Comparison of ENCODE assay signal across 8 cellular contexts in the genomic region with DNA sequence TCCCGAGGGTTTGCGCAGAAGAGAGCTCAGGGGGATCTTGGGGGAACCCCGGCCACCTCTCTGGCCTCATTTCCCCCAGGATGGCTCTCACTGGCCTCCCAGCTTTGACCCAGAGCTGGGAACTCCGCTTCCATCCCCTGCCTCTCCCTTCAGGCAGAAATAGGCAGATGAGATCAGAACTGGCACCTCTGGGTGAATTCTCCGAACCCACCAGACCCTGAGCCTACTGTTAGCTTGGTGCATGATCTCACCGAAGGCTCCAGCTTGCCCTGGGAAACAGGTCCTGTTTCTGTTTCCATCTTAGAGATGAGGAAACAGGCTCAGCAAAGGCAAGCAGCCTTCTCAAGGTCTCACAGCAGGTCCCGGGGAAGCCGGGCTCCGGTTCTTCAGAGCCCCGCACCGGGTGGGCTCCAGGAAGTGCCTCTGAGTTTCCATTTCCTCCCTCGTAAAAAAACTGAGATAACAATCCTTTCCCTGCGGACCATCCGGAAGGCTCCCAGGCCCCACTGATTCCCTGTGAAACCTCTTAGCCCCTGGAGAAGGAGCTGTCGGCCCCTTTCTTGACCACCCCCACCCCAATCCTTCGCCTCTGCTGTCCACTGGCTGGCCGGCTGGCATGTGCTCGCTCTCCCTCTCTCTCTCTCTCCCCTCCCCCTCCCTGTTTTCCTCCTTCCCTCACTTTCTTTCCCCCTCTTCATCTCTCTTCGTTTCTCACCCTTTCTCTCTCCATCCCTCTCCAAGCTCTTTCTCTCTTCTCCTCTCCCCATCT. TPM values are rescaled to one million over a fixed set of nuclear protein-coding genes. Genes with fewer than 3 reads are reported as not detected.
A peak's percentile ranks its signal among the peaks of the same experiment; 100 is the strongest.
DNase-seq lines count a peak whose midpoint lies in the region; ATAC-seq and TF ChIP-seq lines count a peak whose summit lies in the region.

No MANE protein-coding gene starts in this region.

- H3K27me3 Mint-ChIP-seq in activated CD8-positive, alpha-beta T cell treated with anti-CD3 and anti-CD28 coated beads for 36 hours = peaks cover 25% of the 10 kb centered on the region
- peaks cover 46% of the 10 kb centered on the region for H3K27me3 Mint-ChIP-seq in activated CD8-positive, alpha-beta T cell treated with anti-CD3 and anti-CD28 coated beads, Interleukin-2, amount 10 ng/mL, durations not matched to agents 7 days and 5 days (ENCODE audit: low read depth)

- peak; percentile 27 for DNase-seq in activated CD8-positive, alpha-beta T cell treated with anti-CD3 and anti-CD28 coated beads for 36 hours
- no peak for DNase-seq in activated CD8-positive, alpha-beta T cell treated with anti-CD3 and anti-CD28 coated beads, Interleukin-2, amount 10 ng/mL, durations not matched to agents 7 days and 5 days
- peak; percentile 67 for DNase-seq in astrocyte of the hippocampus (ENCODE audit: low read depth, low spot score)
- no peak for DNase-seq in thoracic aorta (ENCODE audit: low spot score)
- no peak for DNase-seq in SK-N-DZ (ENCODE audit: low spot score)

- no peaks in the 10 kb centered on the region for H3K36me3 Mint-ChIP-seq in activated CD8-positive, alpha-beta T cell treated with anti-CD3 and anti-CD28 coated beads for 36 hours (ENCODE audit: low read depth)
- no peaks in the 10 kb centered on the region for H3K36me3 Mint-ChIP-seq in activated CD8-positive, alpha-beta T cell treated with anti-CD3 and anti-CD28 coated beads, Interleukin-2, amount 10 ng/mL, durations not matched to agents 7 days and 5 days (ENCODE audit: low read depth)

- H3K4me3 ChIP-seq in thoracic aorta = peak overlapping the region; percentile 80

- no peaks in the 10 kb centered on the region for H3K9me3 Mint-ChIP-seq in activated CD8-positive, alpha-beta T cell treated with anti-CD3 and anti-CD28 coated beads for 36 hours
- no peaks in the 10 kb centered on the region for H3K9me3 Mint-ChIP-seq in activated CD8-positive, alpha-beta T cell treated with anti-CD3 and anti-CD28 coated beads, Interleukin-2, amount 10 ng/mL, durations not matched to agents 7 days and 5 days (ENCODE audit: insufficient read depth)

- H3K27me3 ChIP-seq in layer of hippocampus (ENCODE audit: control insufficient read depth, insufficient read depth, low read length) (no peaks in the 10 kb centered on the region), thoracic aorta (replicated peaks; ENCODE audit: insufficient read depth) (no peaks in the 10 kb centered on the region)

- no peak for TF ChIP-seq CTCF in activated CD8-positive, alpha-beta T cell treated with anti-CD3 and anti-CD28 coated beads for 36 hours (IDR thresholded peaks at IDR 0.05)
- no peak for TF ChIP-seq CTCF in thoracic aorta (IDR thresholded peaks at IDR 0.05)

- ATAC-seq in activated CD8-positive, alpha-beta T cell treated with anti-CD3 and anti-CD28 coated beads for 36 hours = no peak
- no peak for ATAC-seq in activated CD8-positive, alpha-beta T cell treated with anti-CD3 and anti-CD28 coated beads, Interleukin-2, amount 10 ng/mL, durations not matched to agents 7 days and 5 days
- ATAC-seq in thoracic aorta (ENCODE audit: insufficient number of reproducible peaks, low FRiP score, low read depth) (no peak), HG02759 (IDR thresholded peaks at IDR 0.05; ENCODE audit: unreplicated experiment) (no peak), GM21576 (IDR thresholded peaks at IDR 0.05; ENCODE audit: unreplicated experiment) (no peak)

- H3K9me3 ChIP-seq in thoracic aorta = no peaks in the 10 kb centered on the region

- H3K4me3 Mint-ChIP-seq in activated CD8-positive, alpha-beta T cell treated with anti-CD3 and anti-CD28 coated beads for 36 hours = no peak overlapping the region
- H3K4me3 Mint-ChIP-seq in activated CD8-positive, alpha-beta T cell treated with anti-CD3 and anti-CD28 coated beads, Interleukin-2, amount 10 ng/mL, durations not matched to agents 7 days and 5 days = no peak overlapping the region

- POLR2A ChIA-PET in activated CD8-positive, alpha-beta T cell treated with anti-CD3 and anti-CD28 coated beads for 36 hours (lab: Charles Lee) = interaction anchor here (1.0 kb wide), 1 partner anchor 11 kb away, joined by 3 read pairs; no protein-coding TSS in a partner anchor
- POLR2A ChIA-PET in activated CD8-positive, alpha-beta T cell treated with anti-CD3 and anti-CD28 coated beads, Interleukin-2, amount 10 ng/mL, durations not matched to agents 7 days and 5 days (lab: Charles Lee) = interaction anchor here (0.9 to 1.0 kb wide), 2 partner anchors 153 to 348 kb away, joined by 4 read pairs; a partner anchor contains a TSS

- H3K27ac ChIP-seq in layer of hippocampus (ENCODE audit: low read depth, low read length) (peak overlapping the region; percentile 77), thoracic aorta (peak overlapping the region; percentile 89 to 91)

- no peak overlapping the region for H3K27ac Mint-ChIP-seq in activated CD8-positive, alpha-beta T cell treated with anti-CD3 and anti-CD28 coated beads for 36 hours
- no peak overlapping the region for H3K27ac Mint-ChIP-seq in activated CD8-positive, alpha-beta T cell treated with anti-CD3 and anti-CD28 coated beads, Interleukin-2, amount 10 ng/mL, durations not matched to agents 7 days and 5 days

- no peaks in the 10 kb centered on the region for H3K36me3 ChIP-seq in thoracic aorta

- H3K4me1 Mint-ChIP-seq in activated CD8-positive, alpha-beta T cell treated with anti-CD3 and anti-CD28 coated beads for 36 hours (ENCODE audit: low read depth) = peaks cover 17% of the 10 kb centered on the region
- peaks cover 37% of the 10 kb centered on the region for H3K4me1 Mint-ChIP-seq in activated CD8-positive, alpha-beta T cell treated with anti-CD3 and anti-CD28 coated beads, Interleukin-2, amount 10 ng/mL, durations not matched to agents 7 days and 5 days (ENCODE audit: low read depth)

- intact Hi-C loops in activated CD8-positive, alpha-beta T cell treated with anti-CD3 and anti-CD28 coated beads for 36 hours (cut with micrococcal nuclease) = no loop called here

- CTCF ChIA-PET in activated CD8-positive, alpha-beta T cell treated with anti-CD3 and anti-CD28 coated beads for 36 hours (lab: Charles Lee) = interaction anchor here (1.2 kb wide), 2 partner anchors 11 to 124 kb away, joined by 3 to 4 read pairs; no protein-coding TSS in a partner anchor
- CTCF ChIA-PET in activated CD8-positive, alpha-beta T cell treated with anti-CD3 and anti-CD28 coated beads, Interleukin-2, amount 10 ng/mL, durations not matched to agents 7 days and 5 days (lab: Charles Lee) = interaction anchor here (1.5 to 3.1 kb wide), 2 partner anchors 43 to 64 kb away, joined by 4 to 8 read pairs; a partner anchor contains a TSS

- H3K4me1 ChIP-seq in thoracic aorta (ENCODE audit: control insufficient read depth in 1 of 2, low read depth in 2 of 2) = peaks cover 16 to 33% of the 10 kb centered on the region in 2 donors

RNA-seq across cellular contexts. Expression of a gene that starts 2.1 kb away (rescaled TPM):
- under 1 TPM; 0.36 to 0.65 TPM for total RNA-seq in activated CD8-positive, alpha-beta T cell treated with anti-CD3 and anti-CD28 coated beads for 36 hours
- total RNA-seq in activated CD8-positive, alpha-beta T cell treated with anti-CD3 and anti-CD28 coated beads, Interleukin-2, amount 10 ng/mL, durations not matched to agents 7 days and 5 days = under 1 TPM; 0.26 to 0.31 TPM
- total RNA-seq in thoracic aorta = 10 to 100 TPM; 61.7 to 84.3 TPM
- polyA plus RNA-seq in SK-N-DZ (2014; cell fraction: cytosol; rRNA removed) = 7.6 and 16.4 TPM in 2 replicates
- polyA plus RNA-seq in SK-N-DZ (2014; cell fraction: nucleus; rRNA removed) = 3.0 and 4.2 TPM in 2 replicates

RNA-seq across cellular contexts. Expression of a gene that starts 39.3 kb away (rescaled TPM):
- total RNA-seq in activated CD8-positive, alpha-beta T cell treated with anti-CD3 and anti-CD28 coated beads for 36 hours = not detected
- total RNA-seq in activated CD8-positive, alpha-beta T cell treated with anti-CD3 and anti-CD28 coated beads, Interleukin-2, amount 10 ng/mL, durations not matched to agents 7 days and 5 days = not detected
- 100 to 1,000 TPM in 1 of 2 donors, 10 to 100 TPM in 1; 77.7 to 178 TPM for total RNA-seq in thoracic aorta
- 0.13 TPM in 1 of 2 replicates, not detected in the other for polyA plus RNA-seq in SK-N-DZ (2014; cell fraction: cytosol; rRNA removed)
- 0.22 TPM in 1 of 2 replicates, not detected in the other for polyA plus RNA-seq in SK-N-DZ (2014; cell fraction: nucleus; rRNA removed)

RNA-seq across cellular contexts. Expression of a gene that starts 42.8 kb away (rescaled TPM):
- total RNA-seq in activated CD8-positive, alpha-beta T cell treated with anti-CD3 and anti-CD28 coated beads for 36 hours = 100 to 1,000 TPM; 134 to 138 TPM
- total RNA-seq in activated CD8-positive, alpha-beta T cell treated with anti-CD3 and anti-CD28 coated beads, Interleukin-2, amount 10 ng/mL, durations not matched to agents 7 days and 5 days = 10 to 100 TPM; 84.5 to 88.4 TPM
- total RNA-seq in thoracic aorta = 10 to 100 TPM; 24.9 to 48.5 TPM
- 210 and 221 TPM in 2 replicates for polyA plus RNA-seq in SK-N-DZ (2014; cell fraction: cytosol; rRNA removed)
- polyA plus RNA-seq in SK-N-DZ (2014; cell fraction: nucleus; rRNA removed) = 136 and 164 TPM in 2 replicates

RNA-seq across cellular contexts. Expression of a gene that starts 57.4 kb away (rescaled TPM):
- total RNA-seq in activated CD8-positive, alpha-beta T cell treated with anti-CD3 and anti-CD28 coated beads for 36 hours = 1 to 10 TPM in 1 of 2 experiments, under 1 TPM in 1; 0.87 to 1.2 TPM
- total RNA-seq in activated CD8-positive, alpha-beta T cell treated with anti-CD3 and anti-CD28 coated beads, Interleukin-2, amount 10 ng/mL, durations not matched to agents 7 days and 5 days = under 1 TPM; 0.68 to 0.89 TPM
- 100 to 1,000 TPM; 111 to 333 TPM for total RNA-seq in thoracic aorta
- polyA plus RNA-seq in SK-N-DZ (2014; cell fraction: cytosol; rRNA removed) = 11.4 and 15.3 TPM in 2 replicates
- 14.9 and 17.0 TPM in 2 replicates for polyA plus RNA-seq in SK-N-DZ (2014; cell fraction: nucleus; rRNA removed)

Comparison
In these comparisons a context has a peak if more than half of its experiments do, and no peak if none do; other contexts are left out.
1. DNase-seq: peak in activated CD8-positive, alpha-beta T cell treated with anti-CD3 and anti-CD28 coated beads for 36 hours (single experiment) and astrocyte of the hippocampus (single experiment); none in activated CD8-positive, alpha-beta T cell treated with anti-CD3 and anti-CD28 coated beads, Interleukin-2, amount 10 ng/mL, durations not matched to agents 7 days and 5 days (single experiment), thoracic aorta (single experiment) and SK-N-DZ (single experiment).
2. RNA of a gene that starts 2.1 kb away (total RNA-seq): 61.7 to 84.3 TPM in thoracic aorta; 0.36 to 0.65 TPM in activated CD8-positive, alpha-beta T cell treated with anti-CD3 and anti-CD28 coated beads for 36 hours and 0.26 to 0.31 TPM in activated CD8-positive, alpha-beta T cell treated with anti-CD3 and anti-CD28 coated beads, Interleukin-2, amount 10 ng/mL, durations not matched to agents 7 days and 5 days; every median in the first group is over 10 times any median in the second.
3. RNA of a gene that starts 39.3 kb away (total RNA-seq): 77.7 to 178 TPM in thoracic aorta; not detected in activated CD8-positive, alpha-beta T cell treated with anti-CD3 and anti-CD28 coated beads for 36 hours and not detected in activated CD8-positive, alpha-beta T cell treated with anti-CD3 and anti-CD28 coated beads, Interleukin-2, amount 10 ng/mL, durations not matched to agents 7 days and 5 days; every median in the first group is over 10 times any median in the second.